1 cellular context compared by ENCODE assay signal in the genomic region with DNA sequence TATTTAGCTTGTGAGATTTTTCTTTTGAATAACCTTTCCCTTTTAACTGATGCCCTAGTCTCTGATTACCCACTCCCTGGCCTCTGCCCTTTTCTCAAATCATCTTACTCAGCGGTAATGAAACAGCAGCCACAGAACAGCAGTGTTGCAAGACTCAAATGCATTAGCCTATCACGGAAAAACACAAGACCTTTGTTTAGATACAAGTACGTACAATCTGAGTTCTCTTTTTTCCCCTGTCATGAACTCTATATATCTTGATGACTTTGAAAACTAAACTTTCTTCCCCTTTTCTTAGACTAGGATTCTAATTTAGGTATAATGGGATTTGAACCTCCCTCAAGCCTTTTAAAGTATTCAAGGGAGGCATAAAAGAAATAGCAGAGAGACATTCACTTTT.
TF ChIP-seq lines count a peak whose summit lies in the region.

No MANE protein-coding gene starts in this region.

TF ChIP-seq in GM23338, 12 proteins besides CTCF, POLR2A, EP300 and RAD21 (continued from another document):
- TF ChIP-seq, protein P1, sequence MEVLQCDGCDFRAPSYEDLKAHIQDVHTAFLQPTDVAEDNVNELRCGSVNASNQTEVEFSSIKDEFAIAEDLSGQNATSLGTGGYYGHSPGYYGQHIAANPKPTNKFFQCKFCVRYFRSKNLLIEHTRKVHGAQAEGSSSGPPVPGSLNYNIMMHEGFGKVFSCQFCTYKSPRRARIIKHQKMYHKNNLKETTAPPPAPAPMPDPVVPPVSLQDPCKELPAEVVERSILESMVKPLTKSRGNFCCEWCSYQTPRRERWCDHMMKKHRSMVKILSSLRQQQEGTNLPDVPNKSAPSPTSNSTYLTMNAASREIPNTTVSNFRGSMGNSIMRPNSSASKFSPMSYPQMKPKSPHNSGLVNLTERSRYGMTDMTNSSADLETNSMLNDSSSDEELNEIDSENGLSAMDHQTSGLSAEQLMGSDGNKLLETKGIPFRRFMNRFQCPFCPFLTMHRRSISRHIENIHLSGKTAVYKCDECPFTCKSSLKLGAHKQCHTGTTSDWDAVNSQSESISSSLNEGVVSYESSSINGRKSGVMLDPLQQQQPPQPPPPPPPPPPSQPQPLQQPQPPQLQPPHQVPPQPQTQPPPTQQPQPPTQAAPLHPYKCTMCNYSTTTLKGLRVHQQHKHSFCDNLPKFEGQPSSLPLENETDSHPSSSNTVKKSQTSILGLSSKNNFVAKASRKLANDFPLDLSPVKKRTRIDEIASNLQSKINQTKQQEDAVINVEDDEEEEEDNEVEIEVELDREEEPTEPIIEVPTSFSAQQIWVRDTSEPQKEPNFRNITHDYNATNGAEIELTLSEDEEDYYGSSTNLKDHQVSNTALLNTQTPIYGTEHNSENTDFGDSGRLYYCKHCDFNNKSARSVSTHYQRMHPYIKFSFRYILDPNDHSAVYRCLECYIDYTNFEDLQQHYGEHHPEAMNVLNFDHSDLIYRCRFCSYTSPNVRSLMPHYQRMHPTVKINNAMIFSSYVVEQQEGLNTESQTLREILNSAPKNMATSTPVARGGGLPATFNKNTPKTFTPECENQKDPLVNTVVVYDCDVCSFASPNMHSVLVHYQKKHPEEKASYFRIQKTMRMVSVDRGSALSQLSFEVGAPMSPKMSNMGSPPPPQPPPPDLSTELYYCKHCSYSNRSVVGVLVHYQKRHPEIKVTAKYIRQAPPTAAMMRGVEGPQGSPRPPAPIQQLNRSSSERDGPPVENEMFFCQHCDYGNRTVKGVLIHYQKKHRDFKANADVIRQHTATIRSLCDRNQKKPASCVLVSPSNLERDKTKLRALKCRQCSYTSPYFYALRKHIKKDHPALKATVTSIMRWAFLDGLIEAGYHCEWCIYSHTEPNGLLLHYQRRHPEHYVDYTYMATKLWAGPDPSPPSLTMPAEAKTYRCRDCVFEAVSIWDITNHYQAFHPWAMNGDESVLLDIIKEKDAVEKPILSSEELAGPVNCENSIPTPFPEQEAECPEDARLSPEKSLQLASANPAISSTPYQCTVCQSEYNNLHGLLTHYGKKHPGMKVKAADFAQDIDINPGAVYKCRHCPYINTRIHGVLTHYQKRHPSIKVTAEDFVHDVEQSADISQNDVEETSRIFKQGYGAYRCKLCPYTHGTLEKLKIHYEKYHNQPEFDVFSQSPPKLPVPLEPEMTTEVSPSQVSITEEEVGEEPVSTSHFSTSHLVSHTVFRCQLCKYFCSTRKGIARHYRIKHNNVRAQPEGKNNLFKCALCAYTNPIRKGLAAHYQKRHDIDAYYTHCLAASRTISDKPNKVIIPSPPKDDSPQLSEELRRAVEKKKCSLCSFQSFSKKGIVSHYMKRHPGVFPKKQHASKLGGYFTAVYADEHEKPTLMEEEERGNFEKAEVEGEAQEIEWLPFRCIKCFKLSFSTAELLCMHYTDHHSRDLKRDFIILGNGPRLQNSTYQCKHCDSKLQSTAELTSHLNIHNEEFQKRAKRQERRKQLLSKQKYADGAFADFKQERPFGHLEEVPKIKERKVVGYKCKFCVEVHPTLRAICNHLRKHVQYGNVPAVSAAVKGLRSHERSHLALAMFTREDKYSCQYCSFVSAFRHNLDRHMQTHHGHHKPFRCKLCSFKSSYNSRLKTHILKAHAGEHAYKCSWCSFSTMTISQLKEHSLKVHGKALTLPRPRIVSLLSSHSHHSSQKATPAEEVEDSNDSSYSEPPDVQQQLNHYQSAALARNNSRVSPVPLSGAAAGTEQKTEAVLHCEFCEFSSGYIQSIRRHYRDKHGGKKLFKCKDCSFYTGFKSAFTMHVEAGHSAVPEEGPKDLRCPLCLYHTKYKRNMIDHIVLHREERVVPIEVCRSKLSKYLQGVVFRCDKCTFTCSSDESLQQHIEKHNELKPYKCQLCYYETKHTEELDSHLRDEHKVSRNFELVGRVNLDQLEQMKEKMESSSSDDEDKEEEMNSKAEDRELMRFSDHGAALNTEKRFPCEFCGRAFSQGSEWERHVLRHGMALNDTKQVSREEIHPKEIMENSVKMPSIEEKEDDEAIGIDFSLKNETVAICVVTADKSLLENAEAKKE (CRISPR knock-in tag; IDR thresholded peaks at IDR 0.05), result no peak
- no peak for TF ChIP-seq NANOG (IDR thresholded peaks at IDR 0.05; ENCODE audit: borderline replicate concordance)
- TF ChIP-seq ZNF114 (CRISPR knock-in tag; IDR thresholded peaks at IDR 0.05), result no peak
